Comparison of ENCODE assay signal across 20 cellular contexts in genomic region chr9:97562542-97562941, GRCh38.
DNase-seq lines count a peak whose midpoint lies in the region; ATAC-seq and TF ChIP-seq lines count a peak whose summit lies in the region.
"Had no signal": no experiment of that assay in that cellular context is flagged by ENCODE, and none has a peak within 500 bp of the region (broad histone marks: within the 10 kb centered on the region; RNA-seq: fewer than 3 reads in every experiment).

No MANE protein-coding gene starts in this region.

- ATAC-seq in right cardiac atrium (no peak), heart left ventricle (no peak), HG03280 (IDR thresholded peaks at IDR 0.05; ENCODE audit: unreplicated experiment) (no peak), GM21447 (IDR thresholded peaks at IDR 0.05; ENCODE audit: unreplicated experiment) (no peak)
- ATAC-seq: GM23338, K562 had no signal

- H3K9me3 ChIP-seq in right cardiac atrium (ENCODE audit: control insufficient read depth, low read length), result no peaks in the 10 kb centered on the region
- H3K9me3 ChIP-seq in heart left ventricle, result no peaks in the 10 kb centered on the region
- no peaks in the 10 kb centered on the region for H3K9me3 ChIP-seq in subcutaneous abdominal adipose tissue (ENCODE audit: control insufficient read depth in 5 of 5, low read length in 5 of 5)
- H3K9me3 ChIP-seq in ovary, result no peaks in the 10 kb centered on the region

- DNase-seq in right cardiac atrium, result peak in 1 of 3 donors; percentile 44
- no peak for DNase-seq in heart left ventricle
- peak; percentile 5 for DNase-seq in fibroblast of mammary gland (ENCODE audit: low read depth)
- no peak for DNase-seq in NCI-H2029 (lab: John Stamatoyannopoulos, UW)
- no peak for DNase-seq in ovary
- DNase-seq: ACHN; Calu3; CD4-positive, alpha-beta T cell; DMS79 treated with DMSO at 0.1 percent for 48 hours; NCI-H1048; NCI-H146; NCI-H2107; NCI-H226; NCI-H526; RPMI8226 had no signal

- no peak for TF ChIP-seq EP300 in ovary (IDR thresholded peaks at IDR 0.05)

- no peaks in the 10 kb centered on the region for H3K27me3 ChIP-seq in right cardiac atrium (ENCODE audit: control insufficient read depth, insufficient read depth)
- no peaks in the 10 kb centered on the region for H3K27me3 ChIP-seq in heart left ventricle
- H3K27me3 ChIP-seq in subcutaneous abdominal adipose tissue (ENCODE audit: control insufficient read depth in 5 of 5, insufficient read depth in 4 of 5, low read length in 5 of 5), result no peaks in the 10 kb centered on the region
- no peaks in the 10 kb centered on the region for H3K27me3 ChIP-seq in ovary

- H3K4me3 ChIP-seq in right cardiac atrium (ENCODE audit: low read length) (no peak overlapping the region), heart left ventricle (no peak overlapping the region), fibroblast of mammary gland (ENCODE audit: control insufficient read depth, low read depth, low read length) (no peak overlapping the region), subcutaneous abdominal adipose tissue (ENCODE audit: low read depth in 1 of 5, low read length in 5 of 5) (no peak overlapping the region), ovary (no peak overlapping the region)
- H3K4me3 ChIP-seq: GM23338, K562 had no signal

- no peak overlapping the region for H3K9ac ChIP-seq in subcutaneous abdominal adipose tissue (ENCODE audit: low read length in 5 of 5)

- TF ChIP-seq CTCF in heart left ventricle (IDR thresholded peaks at IDR 0.05) (no peak), fibroblast of mammary gland (conservative IDR thresholded peaks at IDR 0.05; ENCODE audit: control insufficient read depth, insufficient read depth, low read depth, low read length) (no peak), ovary (IDR thresholded peaks at IDR 0.05) (no peak)

- 88% methylated on average over 5 of the region's 5 CpGs for WGBS in right cardiac atrium
- 85 to 91% (median 88%) methylated on average over 5 of the region's 5 CpGs for WGBS in heart left ventricle, 4 donors
- WGBS in ovary, 3 donors, result 85 to 96% (median 94%) methylated on average over 5 of the region's 5 CpGs

- H3K27ac ChIP-seq in right cardiac atrium (ENCODE audit: low read length) (peak overlapping the region; percentile 21), heart left ventricle (peak overlapping the region in 6 of 12 donors; percentile 7 to 71 (median 29)), subcutaneous abdominal adipose tissue (ENCODE audit: low read depth, low read length) (peak overlapping the region; percentile 60), ovary (no peak overlapping the region)

- TF ChIP-seq POLR2A in heart left ventricle (IDR thresholded peaks at IDR 0.05), result no peak
- TF ChIP-seq POLR2A in ovary (IDR thresholded peaks at IDR 0.05), result no peak

- intact Hi-C loops in right cardiac atrium (cut with DNase I) (no loop called here), heart left ventricle (cut with DNase I) (loop anchor here in 3 of 10 donors (5.0 to 10.0 kb wide), 2 partner anchors 35 to 58 kb away; partner anchors contain the start of gene TMOD1 (in 1 of the 3)), ovary (cut with DNase I) (no loop called here)

- H3K4me1 ChIP-seq in right cardiac atrium (ENCODE audit: control insufficient read depth, insufficient read depth, low read length), result peaks cover 23% of the 10 kb centered on the region
- peaks cover 4 to 70% (median 38%) of the 10 kb centered on the region in 12 donors for H3K4me1 ChIP-seq in heart left ventricle
- peaks cover 9 to 44% (median 41%) of the 10 kb centered on the region in 5 donors for H3K4me1 ChIP-seq in subcutaneous abdominal adipose tissue (ENCODE audit: control insufficient read depth in 5 of 5, insufficient read depth in 5 of 5, low read length in 5 of 5)
- H3K4me1 ChIP-seq in ovary (ENCODE audit: insufficient read depth), result peaks cover 23% of the 10 kb centered on the region

- peaks cover 0 to 25% (median 7%) of the 10 kb centered on the region in 9 donors for H3K36me3 ChIP-seq in heart left ventricle
- no peaks in the 10 kb centered on the region for H3K36me3 ChIP-seq in subcutaneous abdominal adipose tissue (ENCODE audit: control insufficient read depth in 5 of 5, insufficient read depth in 5 of 5, low read length in 5 of 5)
- H3K36me3 ChIP-seq in ovary, result no peaks in the 10 kb centered on the region

Comparison
In these comparisons a context has a peak if more than half of its experiments do, and no peak if none do; other contexts are left out.
1. H3K27ac ChIP-seq: peak in right cardiac atrium (single experiment) and subcutaneous abdominal adipose tissue (single experiment); none in ovary (0 of 2).